ENCODE assay signal across 9 cellular contexts in genomic region chr22:29480512-29481264, GRCh38. TPM values are rescaled to one million over a fixed set of nuclear protein-coding genes. Genes with fewer than 3 reads are reported as not detected.
A peak's percentile ranks its signal among the peaks of the same experiment; 100 is the strongest.
DNase-seq lines count a peak whose midpoint lies in the region; ATAC-seq and TF ChIP-seq lines count a peak whose summit lies in the region.
"Had no signal": no experiment of that assay in that cellular context is flagged by ENCODE, and none has a peak within 500 bp of the region (broad histone marks: within the 10 kb centered on the region; RNA-seq: fewer than 3 reads in every experiment).

No MANE protein-coding gene starts in this region.

- TF ChIP-seq POLR2A in testis (IDR thresholded peaks at IDR 0.05): no peak

- TF ChIP-seq CTCF in dorsolateral prefrontal cortex (IDR thresholded peaks at IDR 0.05 in 54 of 56, conservative IDR thresholded peaks at IDR 0.05 in 2 of 56; ENCODE audit: low read depth in 1 of 56, partially characterized antibody in 56 of 56): peak in 12 of 56 donors; percentile 4 to 30 (median 12)
- TF ChIP-seq CTCF in testis (IDR thresholded peaks at IDR 0.05): peak in 1 of 3 experiments; percentile 28

- H3K9me3 ChIP-seq in ES-I3 (ENCODE audit: control insufficient read depth, insufficient read depth, low read length) (no peaks in the 10 kb centered on the region; the same call in 1 of the 2 replicates), T-helper 17 cell (ENCODE audit: control insufficient read depth, low read length, poor library complexity, severe bottlenecking) (no peaks in the 10 kb centered on the region), testis (no peaks in the 10 kb centered on the region)

- H3K27me3 ChIP-seq in dorsolateral prefrontal cortex (peaks cover 0 to 46% (median 23%) of the 10 kb centered on the region in 45 donors), testis (no peaks in the 10 kb centered on the region)

- peaks cover 16% of the 10 kb centered on the region for H3K36me3 Mint-ChIP-seq in T-helper 17 cell (ENCODE audit: low read depth)

- peaks cover 5% of the 10 kb centered on the region; the same call in 1 of the 2 replicates for H3K36me3 ChIP-seq in ES-I3 (ENCODE audit: insufficient read depth, low read length)
- H3K36me3 ChIP-seq in testis (ENCODE audit: low read depth, missing control alignments): no peaks in the 10 kb centered on the region

- peaks cover 4% of the 10 kb centered on the region for H3K4me1 ChIP-seq in ES-I3 (ENCODE audit: insufficient read depth, low read length)
- H3K4me1 ChIP-seq in testis: peaks cover 19% of the 10 kb centered on the region

- no peak overlapping the region for H3K27ac Mint-ChIP-seq in T-helper 17 cell

- intact Hi-C loops in dorsolateral prefrontal cortex (cut with DNase I) (no loop called here), testis (cut with DNase I; ENCODE audit: low total_unique reads) (no loop called here)

- DNase-seq in T-helper 17 cell (peak in 2 of 3 donors; percentile 15 to 22), dorsolateral prefrontal cortex (peak in 9 of 10 donors; percentile 14 to 77 (median 58)), mucosa of gallbladder (ENCODE audit: low spot score) (peak; percentile 12), testis (peak; percentile 82), cerebellar nuclear complex (lab: John Stamatoyannopoulos, UW) (no peak), SW480 (ENCODE audit: low spot score) (no peak), SHP77 treated with DMSO at 0.1 percent for 48 hours (lab: John Stamatoyannopoulos, UW) (no peak)

- 3 to 5% methylated on average over 21 to 65 of the region's 107 CpGs for WGBS in testis, 2 donors

- H3K9ac ChIP-seq in ES-I3 (ENCODE audit: low read depth, low read length): peak overlapping the region; percentile 68

- H3K4me3 ChIP-seq in dorsolateral prefrontal cortex: peak overlapping the region; percentile 3 to 71 (median 57)
- peak overlapping the region; percentile 51 to 60 for H3K4me3 ChIP-seq in testis

- peaks cover 52% of the 10 kb centered on the region for H3K27me3 Mint-ChIP-seq in T-helper 17 cell

- peak overlapping the region in 47 of 59 donors; percentile 5 to 86 (median 63) for H3K27ac ChIP-seq in dorsolateral prefrontal cortex
- H3K27ac ChIP-seq in testis: no peak overlapping the region
- H3K27ac ChIP-seq: epithelial cell of prostate had no signal

- peak; percentile 36 for ATAC-seq in T-helper 17 cell

- H3K4me3 Mint-ChIP-seq in T-helper 17 cell: peak overlapping the region; percentile 65

- peaks cover 13% of the 10 kb centered on the region for H3K4me1 Mint-ChIP-seq in T-helper 17 cell

RNA-seq across cellular contexts. Expression of gene NEFH, which starts 0.7 kb away (rescaled TPM):
- total RNA-seq in T-helper 17 cell (under 1 TPM; 0.15 to 0.21 TPM), dorsolateral prefrontal cortex (100 to 1,000 TPM in 54 of 120 experiments, 10 to 100 TPM in 66; 16.2 to 267 (median 91.7) TPM), mucosa of gallbladder (0.86 TPM), testis (10 to 100 TPM; 16.9 to 18.6 TPM)
- 12.0 TPM for polyA plus RNA-seq in testis (ENCODE audit: insufficient read depth, low read depth, low replicate concordance)

RNA-seq across cellular contexts. Expression of gene RFPL1, which starts 42.3 kb away (rescaled TPM):
- total RNA-seq in T-helper 17 cell (not detected), dorsolateral prefrontal cortex (1 to 10 TPM in 4 of 120 experiments, under 1 TPM in 37, not detected in 79; 0.31 to 1.4 (median 0.56) TPM), mucosa of gallbladder (not detected), testis (under 1 TPM; 0.37 to 0.71 TPM)
- 1.4 TPM for polyA plus RNA-seq in testis (ENCODE audit: insufficient read depth, low read depth, low replicate concordance)

Comparison
In these comparisons a context has a peak if more than half of its experiments do, and no peak if none do; other contexts are left out.
1. DNase-seq: peak in T-helper 17 cell (2 of 3), dorsolateral prefrontal cortex (9 of 10), mucosa of gallbladder (single experiment) and testis (single experiment); none in cerebellar nuclear complex (0 of 2), SW480 (single experiment) and SHP77 treated with DMSO at 0.1 percent for 48 hours (single experiment).
2. H3K27ac ChIP-seq: peak in dorsolateral prefrontal cortex (47 of 59); none in testis (0 of 2).